Comparison of ENCODE assay signal across 1 cellular context in genomic region chr11:106446961-106447360, GRCh38.
TF ChIP-seq lines count a peak whose summit lies in the region.

No MANE protein-coding gene starts in this region.

TF ChIP-seq in GM23338, 12 proteins besides CTCF, POLR2A, EP300 and RAD21 (continued from another document):
- TF ChIP-seq ZNF462 (CRISPR knock-in tag; IDR thresholded peaks at IDR 0.05) (no peak), REST (IDR thresholded peaks at IDR 0.05; ENCODE audit: unreplicated experiment) (no peak), ZNF114 (CRISPR knock-in tag; IDR thresholded peaks at IDR 0.05) (no peak), ZNF331 (CRISPR knock-in tag; IDR thresholded peaks at IDR 0.05; ENCODE audit: low read depth) (no peak), STAT1 (IDR thresholded peaks at IDR 0.05; ENCODE audit: unreplicated experiment) (no peak), EZH2phosphoT487 (IDR thresholded peaks at IDR 0.05; ENCODE audit: unreplicated experiment) (no peak), CREB1 (CRISPR knock-in tag; IDR thresholded peaks at IDR 0.05; ENCODE audit: low read depth) (no peak), JUNB (IDR thresholded peaks at IDR 0.05; ENCODE audit: unreplicated experiment) (no peak)
- TF ChIP-seq, protein P1, sequence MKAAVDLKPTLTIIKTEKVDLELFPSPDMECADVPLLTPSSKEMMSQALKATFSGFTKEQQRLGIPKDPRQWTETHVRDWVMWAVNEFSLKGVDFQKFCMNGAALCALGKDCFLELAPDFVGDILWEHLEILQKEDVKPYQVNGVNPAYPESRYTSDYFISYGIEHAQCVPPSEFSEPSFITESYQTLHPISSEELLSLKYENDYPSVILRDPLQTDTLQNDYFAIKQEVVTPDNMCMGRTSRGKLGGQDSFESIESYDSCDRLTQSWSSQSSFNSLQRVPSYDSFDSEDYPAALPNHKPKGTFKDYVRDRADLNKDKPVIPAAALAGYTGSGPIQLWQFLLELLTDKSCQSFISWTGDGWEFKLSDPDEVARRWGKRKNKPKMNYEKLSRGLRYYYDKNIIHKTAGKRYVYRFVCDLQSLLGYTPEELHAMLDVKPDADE (IDR thresholded peaks at IDR 0.05) = no peak
